Comparison of ENCODE assay signal across 10 cellular contexts in genomic region chr13:100300213-100300612, GRCh38.
"Had no signal": no experiment of that assay in that cellular context is flagged by ENCODE, and none has a peak within 500 bp of the region (broad histone marks: within the 10 kb centered on the region; RNA-seq: fewer than 3 reads in every experiment).

No MANE protein-coding gene starts in this region.

- H3K36me3 ChIP-seq: ascending aorta, esophagus squamous epithelium had no signal

- H3K27me3 ChIP-seq: ascending aorta, esophagus squamous epithelium had no signal

- H3K27ac ChIP-seq: ascending aorta, esophagus squamous epithelium had no signal

- H3K9me3 ChIP-seq: ascending aorta, esophagus squamous epithelium had no signal

- DNase-seq: activated CD4-positive, alpha-beta T cell treated with anti-CD3 and anti-CD28 coated beads, Interleukin-2, amount 10 ng/mL, durations not matched to agents 24 days and 14 days; activated CD8-positive, alpha-beta T cell treated with anti-CD3 and anti-CD28 coated beads, Interleukin-2, amount 10 ng/mL, durations not matched to agents 7 days and 5 days; activated effector memory CD4-positive, alpha-beta T cell treated with Interleukin-2 at 50 U/mL for 16 hours; activated T-cell treated with anti-CD3 and anti-CD28 coated beads, Interleukin-2, amount 50 U/mL, for 4 hours; cortex of kidney; esophagus squamous epithelium; occipital lobe; stimulated activated naive B cell treated with anti-CD40 and anti-IgM and Interleukin-4, amounts not matched to agents 10 μg/mL and 1 μg/mL and 100 μg/mL, for 72 hours had no signal

- FAIRE-seq: TTC549 had no signal

- H3K4me1 ChIP-seq: ascending aorta, esophagus squamous epithelium had no signal

- ATAC-seq: activated CD8-positive, alpha-beta T cell treated with anti-CD3 and anti-CD28 coated beads, Interleukin-2, amount 10 ng/mL, durations not matched to agents 7 days and 5 days; activated T-cell treated with anti-CD3 and anti-CD28 coated beads, Interleukin-2, amount 50 U/mL, for 4 hours; stimulated activated naive B cell treated with anti-CD40 and anti-IgM and Interleukin-4, amounts not matched to agents 10 μg/mL and 1 μg/mL and 100 μg/mL, for 72 hours had no signal

- H3K4me3 ChIP-seq: ascending aorta, esophagus squamous epithelium had no signal
